In the genomic region with DNA sequence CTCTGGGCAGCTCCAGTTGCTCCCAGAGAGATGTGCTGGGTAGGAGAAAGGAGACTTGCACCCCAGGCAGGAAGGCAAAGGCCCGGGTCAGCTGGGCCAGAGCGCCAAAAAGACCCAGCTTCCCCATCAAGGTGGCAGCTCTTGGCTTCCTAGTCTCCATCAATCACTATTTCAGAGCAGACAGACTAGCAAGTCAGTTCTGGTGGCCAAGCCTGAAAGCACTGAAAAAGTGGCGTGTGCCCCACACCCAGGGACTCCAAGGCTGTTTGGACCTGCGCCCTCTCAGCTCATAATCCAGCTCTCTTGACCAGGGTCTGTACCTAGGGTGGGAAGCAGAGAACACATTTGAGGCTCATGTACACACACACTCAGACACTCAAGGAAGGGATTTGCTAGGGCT, we compare ENCODE assay signal across 17 cellular contexts. TPM values are rescaled to one million over a fixed set of nuclear protein-coding genes. Genes with fewer than 3 reads are reported as not detected.
DNase-seq lines count a peak whose midpoint lies in the region; ATAC-seq and TF ChIP-seq lines count a peak whose summit lies in the region.
"Had no signal": no experiment of that assay in that cellular context is flagged by ENCODE, and none has a peak within 500 bp of the region (broad histone marks: within the 10 kb centered on the region; RNA-seq: fewer than 3 reads in every experiment).

No MANE protein-coding gene starts in this region.

- 0 out of 3 replicates have a peak, but pooled peaks cover 7% of the 10 kb centered on the region for H3K9me3 Mint-ChIP-seq in GM23338
- H3K9me3 Mint-ChIP-seq: stimulated activated naive B cell treated with anti-CD40 and anti-IgM and Interleukin-4, amounts not matched to agents 10 μg/mL and 1 μg/mL and 100 μg/mL, for 72 hours had no signal

- H3K4me2 ChIP-seq in GM23338: no peak overlapping the region
- H3K4me2 ChIP-seq in smooth muscle cell: peak overlapping the region; percentile 94

- H3K79me2 ChIP-seq in GM23338 (replicated peaks; ENCODE audit: insufficient read depth) (no peaks in the 10 kb centered on the region), smooth muscle cell (ENCODE audit: low read depth) (peaks cover 19% of the 10 kb centered on the region)

- DNase-seq in GM23338 (ENCODE audit: low spot score) (peak; percentile 6), dorsolateral prefrontal cortex (no peak), mesenteric fat pad (ENCODE audit: low spot score) (peak; percentile 64), smooth muscle cell (lab: John Stamatoyannopoulos, UW; ENCODE audit: unreplicated experiment) (no peak), hypothalamus (lab: John Stamatoyannopoulos, UW) (no peak), Ammon's horn (ENCODE audit: low spot score) (no peak)
- DNase-seq: activated naive CD4-positive, alpha-beta T cell treated with anti-CD3 and anti-CD28 coated beads, Interleukin-2, amount 50 U/mL, for 16 hours; activated T-cell treated with anti-CD3 and anti-CD28 coated beads, Interleukin-2, amount 50 U/mL, for 1 hour; head of caudate nucleus; islet precursor cell; Kasumi-1; NCI-H146; NCI-H2227 treated with DMSO at 0.1 percent for 48 hours; stimulated activated naive B cell treated with anti-CD40 and anti-IgM and Interleukin-4, amounts not matched to agents 10 μg/mL and 1 μg/mL and 100 μg/mL, for 72 hours had no signal

- H3K4me1 Mint-ChIP-seq in GM23338: peaks cover 42% of the 10 kb centered on the region

- H3K27me3 ChIP-seq in GM23338 (ENCODE audit: insufficient read depth): peaks cover 98% of the 10 kb centered on the region
- peaks cover 0 to 69% (median 28%) of the 10 kb centered on the region in 45 donors for H3K27me3 ChIP-seq in dorsolateral prefrontal cortex
- H3K27me3 ChIP-seq in smooth muscle cell (ENCODE audit: low read depth): peaks cover 7% of the 10 kb centered on the region

- H4K20me1 ChIP-seq in GM23338 (replicated peaks; ENCODE audit: insufficient read depth) (peaks cover 26% of the 10 kb centered on the region), smooth muscle cell (ENCODE audit: low read depth) (peaks cover 41% of the 10 kb centered on the region)

- no peak overlapping the region for H3K4me3 ChIP-seq in GM23338
- peak overlapping the region in 45 of 59 donors; percentile 4 to 82 (median 69) for H3K4me3 ChIP-seq in dorsolateral prefrontal cortex
- peak overlapping the region; percentile 67 for H3K4me3 ChIP-seq in smooth muscle cell

- H3K27ac ChIP-seq in GM23338 (ENCODE audit: low read depth): no peak overlapping the region
- H3K27ac ChIP-seq in dorsolateral prefrontal cortex: peak overlapping the region in 2 of 59 donors; percentile 0 to 33
- no peak overlapping the region for H3K27ac ChIP-seq in smooth muscle cell (ENCODE audit: low read depth)

- TF ChIP-seq CTCF in GM23338 (conservative IDR thresholded peaks at IDR 0.05; ENCODE audit: low read depth in 2 of 2): no peak
- TF ChIP-seq CTCF in dorsolateral prefrontal cortex (IDR thresholded peaks at IDR 0.05 in 54 of 56, conservative IDR thresholded peaks at IDR 0.05 in 2 of 56; ENCODE audit: low read depth in 1 of 56, partially characterized antibody in 56 of 56): no peak
- TF ChIP-seq CTCF in smooth muscle cell (IDR thresholded peaks at IDR 0.05; ENCODE audit: borderline replicate concordance, insufficient read depth, poor library complexity, severe bottlenecking): no peak

- ATAC-seq in GM23338 (no peak), GM18519 (IDR thresholded peaks at IDR 0.05; ENCODE audit: low FRiP score, unreplicated experiment) (no peak), HG03045 (IDR thresholded peaks at IDR 0.05; ENCODE audit: unreplicated experiment) (no peak)
- ATAC-seq: esophagus mucosa; stimulated activated naive B cell treated with anti-CD40 and anti-IgM and Interleukin-4, amounts not matched to agents 10 μg/mL and 1 μg/mL and 100 μg/mL, for 72 hours had no signal

- intact Hi-C loops in dorsolateral prefrontal cortex (cut with DNase I): loop anchor here (5.0 to 10.0 kb wide), 3 partner anchors 421 to 1418 kb away; no protein-coding TSS in a partner anchor

- H3K27ac Mint-ChIP-seq in GM23338: no peak overlapping the region

- H3K4me1 ChIP-seq in GM23338 (ENCODE audit: insufficient read depth) (peaks cover 31% of the 10 kb centered on the region), smooth muscle cell (ENCODE audit: low read depth) (peaks cover 18% of the 10 kb centered on the region)

- no peaks in the 10 kb centered on the region for H3K9me2 ChIP-seq in GM23338 (ENCODE audit: insufficient read depth)

- no peak overlapping the region for H3K9ac ChIP-seq in smooth muscle cell (ENCODE audit: low read depth)

- WGBS in smooth muscle cell (ENCODE audit: low lambda C conversion rate): 98% methylated on average over 4 of the region's 4 CpGs

- peaks cover 9% of the 10 kb centered on the region for H3F3A ChIP-seq in GM23338 (replicated peaks; ENCODE audit: low read depth)
- peaks cover 3% of the 10 kb centered on the region for H3F3A ChIP-seq in smooth muscle cell (ENCODE audit: low read depth)

- H3K36me3 ChIP-seq in GM23338 (ENCODE audit: insufficient read depth): no peaks in the 10 kb centered on the region
- H3K36me3 ChIP-seq in smooth muscle cell (ENCODE audit: low read depth): no peaks in the 10 kb centered on the region

- no peaks in the 10 kb centered on the region; the same call in 2 of the 3 replicates for H3K36me3 Mint-ChIP-seq in GM23338 (ENCODE audit: low read depth)

- no peak overlapping the region for H3K4me3 Mint-ChIP-seq in GM23338
- H3K4me3 Mint-ChIP-seq: stimulated activated naive B cell treated with anti-CD40 and anti-IgM and Interleukin-4, amounts not matched to agents 10 μg/mL and 1 μg/mL and 100 μg/mL, for 72 hours had no signal

- no peaks in the 10 kb centered on the region for H3K9me3 ChIP-seq in smooth muscle cell (replicated peaks; ENCODE audit: low read depth)

- H3K27me3 Mint-ChIP-seq in GM23338 (ENCODE audit: insufficient read depth, low read depth, poor library complexity): peaks cover 94% of the 10 kb centered on the region

- H2AFZ ChIP-seq in GM23338: no peak overlapping the region
- H2AFZ ChIP-seq in smooth muscle cell (ENCODE audit: low read depth): no peak overlapping the region

TF ChIP-seq in GM23338, 12 proteins besides CTCF, POLR2A, EP300 and RAD21 (continues in another document):
- TF ChIP-seq, protein P1, sequence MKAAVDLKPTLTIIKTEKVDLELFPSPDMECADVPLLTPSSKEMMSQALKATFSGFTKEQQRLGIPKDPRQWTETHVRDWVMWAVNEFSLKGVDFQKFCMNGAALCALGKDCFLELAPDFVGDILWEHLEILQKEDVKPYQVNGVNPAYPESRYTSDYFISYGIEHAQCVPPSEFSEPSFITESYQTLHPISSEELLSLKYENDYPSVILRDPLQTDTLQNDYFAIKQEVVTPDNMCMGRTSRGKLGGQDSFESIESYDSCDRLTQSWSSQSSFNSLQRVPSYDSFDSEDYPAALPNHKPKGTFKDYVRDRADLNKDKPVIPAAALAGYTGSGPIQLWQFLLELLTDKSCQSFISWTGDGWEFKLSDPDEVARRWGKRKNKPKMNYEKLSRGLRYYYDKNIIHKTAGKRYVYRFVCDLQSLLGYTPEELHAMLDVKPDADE (IDR thresholded peaks at IDR 0.05): no peak
- TF ChIP-seq, protein P2, sequence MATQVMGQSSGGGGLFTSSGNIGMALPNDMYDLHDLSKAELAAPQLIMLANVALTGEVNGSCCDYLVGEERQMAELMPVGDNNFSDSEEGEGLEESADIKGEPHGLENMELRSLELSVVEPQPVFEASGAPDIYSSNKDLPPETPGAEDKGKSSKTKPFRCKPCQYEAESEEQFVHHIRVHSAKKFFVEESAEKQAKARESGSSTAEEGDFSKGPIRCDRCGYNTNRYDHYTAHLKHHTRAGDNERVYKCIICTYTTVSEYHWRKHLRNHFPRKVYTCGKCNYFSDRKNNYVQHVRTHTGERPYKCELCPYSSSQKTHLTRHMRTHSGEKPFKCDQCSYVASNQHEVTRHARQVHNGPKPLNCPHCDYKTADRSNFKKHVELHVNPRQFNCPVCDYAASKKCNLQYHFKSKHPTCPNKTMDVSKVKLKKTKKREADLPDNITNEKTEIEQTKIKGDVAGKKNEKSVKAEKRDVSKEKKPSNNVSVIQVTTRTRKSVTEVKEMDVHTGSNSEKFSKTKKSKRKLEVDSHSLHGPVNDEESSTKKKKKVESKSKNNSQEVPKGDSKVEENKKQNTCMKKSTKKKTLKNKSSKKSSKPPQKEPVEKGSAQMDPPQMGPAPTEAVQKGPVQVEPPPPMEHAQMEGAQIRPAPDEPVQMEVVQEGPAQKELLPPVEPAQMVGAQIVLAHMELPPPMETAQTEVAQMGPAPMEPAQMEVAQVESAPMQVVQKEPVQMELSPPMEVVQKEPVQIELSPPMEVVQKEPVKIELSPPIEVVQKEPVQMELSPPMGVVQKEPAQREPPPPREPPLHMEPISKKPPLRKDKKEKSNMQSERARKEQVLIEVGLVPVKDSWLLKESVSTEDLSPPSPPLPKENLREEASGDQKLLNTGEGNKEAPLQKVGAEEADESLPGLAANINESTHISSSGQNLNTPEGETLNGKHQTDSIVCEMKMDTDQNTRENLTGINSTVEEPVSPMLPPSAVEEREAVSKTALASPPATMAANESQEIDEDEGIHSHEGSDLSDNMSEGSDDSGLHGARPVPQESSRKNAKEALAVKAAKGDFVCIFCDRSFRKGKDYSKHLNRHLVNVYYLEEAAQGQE (IDR thresholded peaks at IDR 0.05; ENCODE audit: unreplicated experiment): no peak
- no peak for TF ChIP-seq ZNF114 (CRISPR knock-in tag; IDR thresholded peaks at IDR 0.05)
- no peak for TF ChIP-seq JUNB (IDR thresholded peaks at IDR 0.05; ENCODE audit: unreplicated experiment)
- TF ChIP-seq ZNF331 (CRISPR knock-in tag; IDR thresholded peaks at IDR 0.05; ENCODE audit: low read depth): no peak
- TF ChIP-seq STAT1 (IDR thresholded peaks at IDR 0.05; ENCODE audit: unreplicated experiment): no peak
- TF ChIP-seq EZH2phosphoT487 (IDR thresholded peaks at IDR 0.05; ENCODE audit: unreplicated experiment): no peak
- TF ChIP-seq NANOG (IDR thresholded peaks at IDR 0.05; ENCODE audit: borderline replicate concordance): no peak
- no peak for TF ChIP-seq CREB1 (CRISPR knock-in tag; IDR thresholded peaks at IDR 0.05; ENCODE audit: low read depth)
- TF ChIP-seq EZH2 (IDR thresholded peaks at IDR 0.05; ENCODE audit: low read depth, unreplicated experiment): no peak

RNA-seq across cellular contexts. Expression of a gene that starts 3.7 kb away (rescaled TPM):
- total RNA-seq in GM23338 (2014; rRNA removed; shearing (Covaris generic)): 1.6 and 1.8 TPM in 2 replicates
- polyA plus RNA-seq in GM23338 (2016; fragmentation: Nextera tagmentation; extraction: Ambion mirVana): 2.3 and 2.5 TPM in 2 replicates
- 10 to 100 TPM in 113 of 120 experiments, 1 to 10 TPM in 7; 5.9 to 32.8 (median 14.7) TPM for total RNA-seq in dorsolateral prefrontal cortex
- 86.0 TPM for total RNA-seq in mesenteric fat pad
- total RNA-seq in smooth muscle cell: 15.7 and 16.3 TPM in 2 replicates
- 14.4 and 24.0 TPM in 2 replicates for polyA plus RNA-seq in smooth muscle cell

Comparison
In these comparisons a context has a peak if more than half of its experiments do, and no peak if none do; other contexts are left out.
1. DNase-seq: peak in GM23338 (single experiment) and mesenteric fat pad (single experiment); none in dorsolateral prefrontal cortex (0 of 10), smooth muscle cell (single experiment), hypothalamus (0 of 51) and Ammon's horn (single experiment).